2 cellular contexts compared by ENCODE assay signal in the genomic region with DNA sequence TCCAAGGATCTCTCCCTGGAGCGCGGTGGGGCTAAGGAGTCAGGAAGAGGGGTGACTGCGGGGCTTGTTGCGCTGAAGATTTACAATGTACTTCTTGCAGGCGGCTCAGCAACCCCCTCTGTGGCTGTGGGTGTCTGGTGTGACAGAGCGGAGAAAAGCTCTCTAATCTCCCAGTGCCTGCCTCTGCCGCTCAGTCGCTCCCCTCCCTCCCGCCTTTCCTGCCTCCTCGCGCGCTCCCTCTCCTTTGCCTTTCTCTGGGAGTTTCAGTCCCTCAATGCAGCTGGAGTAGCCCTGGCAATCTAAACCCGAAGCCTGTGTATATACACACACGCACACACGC.
TF ChIP-seq lines count a peak whose summit lies in the region.

No MANE protein-coding gene starts in this region.

TF ChIP-seq in A549, 52 proteins besides CTCF, POLR2A, EP300 and RAD21 (continued from another document):
- TF ChIP-seq, protein P1, sequence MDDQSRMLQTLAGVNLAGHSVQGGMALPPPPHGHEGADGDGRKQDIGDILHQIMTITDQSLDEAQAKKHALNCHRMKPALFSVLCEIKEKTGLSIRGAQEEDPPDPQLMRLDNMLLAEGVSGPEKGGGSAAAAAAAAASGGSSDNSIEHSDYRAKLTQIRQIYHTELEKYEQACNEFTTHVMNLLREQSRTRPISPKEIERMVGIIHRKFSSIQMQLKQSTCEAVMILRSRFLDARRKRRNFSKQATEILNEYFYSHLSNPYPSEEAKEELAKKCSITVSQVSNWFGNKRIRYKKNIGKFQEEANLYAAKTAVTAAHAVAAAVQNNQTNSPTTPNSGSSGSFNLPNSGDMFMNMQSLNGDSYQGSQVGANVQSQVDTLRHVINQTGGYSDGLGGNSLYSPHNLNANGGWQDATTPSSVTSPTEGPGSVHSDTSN (IDR thresholded peaks at IDR 0.05): no peak
- no peak for TF ChIP-seq FOSB (CRISPR knock-in tag; IDR thresholded peaks at IDR 0.05)

TF ChIP-seq in GM12878, 131 proteins besides CTCF, POLR2A, EP300 and RAD21 (continued from another document):
- TF ChIP-seq, protein P2, sequence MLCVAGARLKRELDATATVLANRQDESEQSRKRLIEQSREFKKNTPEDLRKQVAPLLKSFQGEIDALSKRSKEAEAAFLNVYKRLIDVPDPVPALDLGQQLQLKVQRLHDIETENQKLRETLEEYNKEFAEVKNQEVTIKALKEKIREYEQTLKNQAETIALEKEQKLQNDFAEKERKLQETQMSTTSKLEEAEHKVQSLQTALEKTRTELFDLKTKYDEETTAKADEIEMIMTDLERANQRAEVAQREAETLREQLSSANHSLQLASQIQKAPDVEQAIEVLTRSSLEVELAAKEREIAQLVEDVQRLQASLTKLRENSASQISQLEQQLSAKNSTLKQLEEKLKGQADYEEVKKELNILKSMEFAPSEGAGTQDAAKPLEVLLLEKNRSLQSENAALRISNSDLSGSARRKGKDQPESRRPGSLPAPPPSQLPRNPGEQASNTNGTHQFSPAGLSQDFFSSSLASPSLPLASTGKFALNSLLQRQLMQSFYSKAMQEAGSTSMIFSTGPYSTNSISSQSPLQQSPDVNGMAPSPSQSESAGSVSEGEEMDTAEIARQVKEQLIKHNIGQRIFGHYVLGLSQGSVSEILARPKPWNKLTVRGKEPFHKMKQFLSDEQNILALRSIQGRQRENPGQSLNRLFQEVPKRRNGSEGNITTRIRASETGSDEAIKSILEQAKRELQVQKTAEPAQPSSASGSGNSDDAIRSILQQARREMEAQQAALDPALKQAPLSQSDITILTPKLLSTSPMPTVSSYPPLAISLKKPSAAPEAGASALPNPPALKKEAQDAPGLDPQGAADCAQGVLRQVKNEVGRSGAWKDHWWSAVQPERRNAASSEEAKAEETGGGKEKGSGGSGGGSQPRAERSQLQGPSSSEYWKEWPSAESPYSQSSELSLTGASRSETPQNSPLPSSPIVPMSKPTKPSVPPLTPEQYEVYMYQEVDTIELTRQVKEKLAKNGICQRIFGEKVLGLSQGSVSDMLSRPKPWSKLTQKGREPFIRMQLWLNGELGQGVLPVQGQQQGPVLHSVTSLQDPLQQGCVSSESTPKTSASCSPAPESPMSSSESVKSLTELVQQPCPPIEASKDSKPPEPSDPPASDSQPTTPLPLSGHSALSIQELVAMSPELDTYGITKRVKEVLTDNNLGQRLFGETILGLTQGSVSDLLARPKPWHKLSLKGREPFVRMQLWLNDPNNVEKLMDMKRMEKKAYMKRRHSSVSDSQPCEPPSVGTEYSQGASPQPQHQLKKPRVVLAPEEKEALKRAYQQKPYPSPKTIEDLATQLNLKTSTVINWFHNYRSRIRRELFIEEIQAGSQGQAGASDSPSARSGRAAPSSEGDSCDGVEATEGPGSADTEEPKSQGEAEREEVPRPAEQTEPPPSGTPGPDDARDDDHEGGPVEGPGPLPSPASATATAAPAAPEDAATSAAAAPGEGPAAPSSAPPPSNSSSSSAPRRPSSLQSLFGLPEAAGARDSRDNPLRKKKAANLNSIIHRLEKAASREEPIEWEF (IDR thresholded peaks at IDR 0.05; ENCODE audit: insufficient replicate concordance, low read depth, low read length): no peak
- TF ChIP-seq SP1 (IDR thresholded peaks at IDR 0.05; ENCODE audit: low read depth, low read length): no peak
- no peak for TF ChIP-seq TCF12 (IDR thresholded peaks at IDR 0.05; ENCODE audit: low read depth, low read length)
- no peak for TF ChIP-seq CHD2 (IDR thresholded peaks at IDR 0.05; ENCODE audit: borderline replicate concordance, low read depth, low read length)
- no peak for TF ChIP-seq CHD4 (IDR thresholded peaks at IDR 0.05)
- no peak for TF ChIP-seq MTA2 (IDR thresholded peaks at IDR 0.05; ENCODE audit: low read depth)
- TF ChIP-seq, protein P3, sequence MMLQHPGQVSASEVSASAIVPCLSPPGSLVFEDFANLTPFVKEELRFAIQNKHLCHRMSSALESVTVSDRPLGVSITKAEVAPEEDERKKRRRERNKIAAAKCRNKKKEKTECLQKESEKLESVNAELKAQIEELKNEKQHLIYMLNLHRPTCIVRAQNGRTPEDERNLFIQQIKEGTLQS (IDR thresholded peaks at IDR 0.05; ENCODE audit: borderline replicate concordance, extremely low read depth, low read depth, low read length): no peak
- no peak for TF ChIP-seq KAT2A (conservative IDR thresholded peaks at IDR 0.05; ENCODE audit: control insufficient read depth, low read depth, low read length)
- TF ChIP-seq, protein P4, sequence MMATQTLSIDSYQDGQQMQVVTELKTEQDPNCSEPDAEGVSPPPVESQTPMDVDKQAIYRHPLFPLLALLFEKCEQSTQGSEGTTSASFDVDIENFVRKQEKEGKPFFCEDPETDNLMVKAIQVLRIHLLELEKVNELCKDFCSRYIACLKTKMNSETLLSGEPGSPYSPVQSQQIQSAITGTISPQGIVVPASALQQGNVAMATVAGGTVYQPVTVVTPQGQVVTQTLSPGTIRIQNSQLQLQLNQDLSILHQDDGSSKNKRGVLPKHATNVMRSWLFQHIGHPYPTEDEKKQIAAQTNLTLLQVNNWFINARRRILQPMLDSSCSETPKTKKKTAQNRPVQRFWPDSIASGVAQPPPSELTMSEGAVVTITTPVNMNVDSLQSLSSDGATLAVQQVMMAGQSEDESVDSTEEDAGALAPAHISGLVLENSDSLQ (IDR thresholded peaks at IDR 0.05): no peak
- TF ChIP-seq NFIC (IDR thresholded peaks at IDR 0.05; ENCODE audit: low read depth, low read length): no peak
- TF ChIP-seq, protein P5, sequence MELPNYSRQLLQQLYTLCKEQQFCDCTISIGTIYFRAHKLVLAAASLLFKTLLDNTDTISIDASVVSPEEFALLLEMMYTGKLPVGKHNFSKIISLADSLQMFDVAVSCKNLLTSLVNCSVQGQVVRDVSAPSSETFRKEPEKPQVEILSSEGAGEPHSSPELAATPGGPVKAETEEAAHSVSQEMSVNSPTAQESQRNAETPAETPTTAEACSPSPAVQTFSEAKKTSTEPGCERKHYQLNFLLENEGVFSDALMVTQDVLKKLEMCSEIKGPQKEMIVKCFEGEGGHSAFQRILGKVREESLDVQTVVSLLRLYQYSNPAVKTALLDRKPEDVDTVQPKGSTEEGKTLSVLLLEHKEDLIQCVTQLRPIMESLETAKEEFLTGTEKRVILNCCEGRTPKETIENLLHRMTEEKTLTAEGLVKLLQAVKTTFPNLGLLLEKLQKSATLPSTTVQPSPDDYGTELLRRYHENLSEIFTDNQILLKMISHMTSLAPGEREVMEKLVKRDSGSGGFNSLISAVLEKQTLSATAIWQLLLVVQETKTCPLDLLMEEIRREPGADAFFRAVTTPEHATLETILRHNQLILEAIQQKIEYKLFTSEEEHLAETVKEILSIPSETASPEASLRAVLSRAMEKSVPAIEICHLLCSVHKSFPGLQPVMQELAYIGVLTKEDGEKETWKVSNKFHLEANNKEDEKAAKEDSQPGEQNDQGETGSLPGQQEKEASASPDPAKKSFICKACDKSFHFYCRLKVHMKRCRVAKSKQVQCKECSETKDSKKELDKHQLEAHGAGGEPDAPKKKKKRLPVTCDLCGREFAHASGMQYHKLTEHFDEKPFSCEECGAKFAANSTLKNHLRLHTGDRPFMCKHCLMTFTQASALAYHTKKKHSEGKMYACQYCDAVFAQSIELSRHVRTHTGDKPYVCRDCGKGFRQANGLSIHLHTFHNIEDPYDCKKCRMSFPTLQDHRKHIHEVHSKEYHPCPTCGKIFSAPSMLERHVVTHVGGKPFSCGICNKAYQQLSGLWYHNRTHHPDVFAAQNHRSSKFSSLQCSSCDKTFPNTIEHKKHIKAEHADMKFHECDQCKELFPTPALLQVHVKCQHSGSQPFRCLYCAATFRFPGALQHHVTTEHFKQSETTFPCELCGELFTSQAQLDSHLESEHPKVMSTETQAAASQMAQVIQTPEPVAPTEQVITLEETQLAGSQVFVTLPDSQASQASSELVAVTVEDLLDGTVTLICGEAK (IDR thresholded peaks at IDR 0.05; ENCODE audit: borderline replicate concordance): no peak
- TF ChIP-seq, protein P6, sequence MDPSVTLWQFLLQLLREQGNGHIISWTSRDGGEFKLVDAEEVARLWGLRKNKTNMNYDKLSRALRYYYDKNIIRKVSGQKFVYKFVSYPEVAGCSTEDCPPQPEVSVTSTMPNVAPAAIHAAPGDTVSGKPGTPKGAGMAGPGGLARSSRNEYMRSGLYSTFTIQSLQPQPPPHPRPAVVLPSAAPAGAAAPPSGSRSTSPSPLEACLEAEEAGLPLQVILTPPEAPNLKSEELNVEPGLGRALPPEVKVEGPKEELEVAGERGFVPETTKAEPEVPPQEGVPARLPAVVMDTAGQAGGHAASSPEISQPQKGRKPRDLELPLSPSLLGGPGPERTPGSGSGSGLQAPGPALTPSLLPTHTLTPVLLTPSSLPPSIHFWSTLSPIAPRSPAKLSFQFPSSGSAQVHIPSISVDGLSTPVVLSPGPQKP (IDR thresholded peaks at IDR 0.05; ENCODE audit: low read depth, low read length): no peak
- no peak for TF ChIP-seq SMARCA5 (IDR thresholded peaks at IDR 0.05)
- TF ChIP-seq ZNF384 (IDR thresholded peaks at IDR 0.05; ENCODE audit: borderline replicate concordance, low read depth, low read length): no peak
- no peak for TF ChIP-seq SRF (IDR thresholded peaks at IDR 0.05; ENCODE audit: low read depth in 2 of 2, low read length in 2 of 2)
